Comparison of ENCODE assay signal across 1 cellular context in the genomic region with DNA sequence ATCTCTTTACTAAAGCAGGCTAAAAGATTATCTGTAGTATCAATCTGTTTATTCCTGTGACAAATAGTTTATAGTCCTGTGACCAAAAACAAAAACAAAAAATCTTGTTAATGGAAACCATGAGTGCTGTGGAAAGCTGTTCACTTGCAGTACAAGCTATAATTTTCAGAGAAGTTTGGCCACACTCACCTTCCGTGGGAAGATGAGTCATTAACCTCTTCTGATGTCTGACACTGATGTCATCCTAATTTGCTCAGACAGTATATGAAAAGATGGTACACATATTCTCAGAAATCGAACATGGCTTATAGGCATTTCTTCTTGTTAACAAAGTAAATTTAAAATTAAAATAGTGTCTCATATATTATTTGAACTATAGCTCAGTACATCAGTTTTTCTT.
TF ChIP-seq lines count a peak whose summit lies in the region.

No MANE protein-coding gene starts in this region.

TF ChIP-seq in GM12878, 131 proteins besides CTCF, POLR2A, EP300 and RAD21 (continued from another document):
- peak; percentile 55 for TF ChIP-seq JUNB (IDR thresholded peaks at IDR 0.05)
- TF ChIP-seq, protein P1, sequence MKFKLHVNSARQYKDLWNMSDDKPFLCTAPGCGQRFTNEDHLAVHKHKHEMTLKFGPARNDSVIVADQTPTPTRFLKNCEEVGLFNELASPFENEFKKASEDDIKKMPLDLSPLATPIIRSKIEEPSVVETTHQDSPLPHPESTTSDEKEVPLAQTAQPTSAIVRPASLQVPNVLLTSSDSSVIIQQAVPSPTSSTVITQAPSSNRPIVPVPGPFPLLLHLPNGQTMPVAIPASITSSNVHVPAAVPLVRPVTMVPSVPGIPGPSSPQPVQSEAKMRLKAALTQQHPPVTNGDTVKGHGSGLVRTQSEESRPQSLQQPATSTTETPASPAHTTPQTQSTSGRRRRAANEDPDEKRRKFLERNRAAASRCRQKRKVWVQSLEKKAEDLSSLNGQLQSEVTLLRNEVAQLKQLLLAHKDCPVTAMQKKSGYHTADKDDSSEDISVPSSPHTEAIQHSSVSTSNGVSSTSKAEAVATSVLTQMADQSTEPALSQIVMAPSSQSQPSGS (IDR thresholded peaks at IDR 0.05; ENCODE audit: low read length): peak; percentile 85
- TF ChIP-seq MTA3 (IDR thresholded peaks at IDR 0.05; ENCODE audit: borderline replicate concordance, low read length): no peak
- 0 out of 2 replicates have a peak, but pooled peaks have one; percentile 38 for TF ChIP-seq CREB1 (IDR thresholded peaks at IDR 0.05; ENCODE audit: low read depth)
- TF ChIP-seq, protein P2, sequence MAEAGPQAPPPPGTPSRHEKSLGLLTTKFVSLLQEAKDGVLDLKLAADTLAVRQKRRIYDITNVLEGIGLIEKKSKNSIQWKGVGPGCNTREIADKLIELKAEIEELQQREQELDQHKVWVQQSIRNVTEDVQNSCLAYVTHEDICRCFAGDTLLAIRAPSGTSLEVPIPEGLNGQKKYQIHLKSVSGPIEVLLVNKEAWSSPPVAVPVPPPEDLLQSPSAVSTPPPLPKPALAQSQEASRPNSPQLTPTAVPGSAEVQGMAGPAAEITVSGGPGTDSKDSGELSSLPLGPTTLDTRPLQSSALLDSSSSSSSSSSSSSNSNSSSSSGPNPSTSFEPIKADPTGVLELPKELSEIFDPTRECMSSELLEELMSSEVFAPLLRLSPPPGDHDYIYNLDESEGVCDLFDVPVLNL (IDR thresholded peaks at IDR 0.05; ENCODE audit: low read depth, low read length): no peak
- TF ChIP-seq RB1 (IDR thresholded peaks at IDR 0.05; ENCODE audit: borderline replicate concordance): no peak
- TF ChIP-seq SUZ12 (IDR thresholded peaks at IDR 0.05; ENCODE audit: unreplicated experiment): no peak
- no peak for TF ChIP-seq GATAD2B (conservative IDR thresholded peaks at IDR 0.05; ENCODE audit: low read depth)
